8 cellular contexts compared by ENCODE assay signal in the genomic region with DNA sequence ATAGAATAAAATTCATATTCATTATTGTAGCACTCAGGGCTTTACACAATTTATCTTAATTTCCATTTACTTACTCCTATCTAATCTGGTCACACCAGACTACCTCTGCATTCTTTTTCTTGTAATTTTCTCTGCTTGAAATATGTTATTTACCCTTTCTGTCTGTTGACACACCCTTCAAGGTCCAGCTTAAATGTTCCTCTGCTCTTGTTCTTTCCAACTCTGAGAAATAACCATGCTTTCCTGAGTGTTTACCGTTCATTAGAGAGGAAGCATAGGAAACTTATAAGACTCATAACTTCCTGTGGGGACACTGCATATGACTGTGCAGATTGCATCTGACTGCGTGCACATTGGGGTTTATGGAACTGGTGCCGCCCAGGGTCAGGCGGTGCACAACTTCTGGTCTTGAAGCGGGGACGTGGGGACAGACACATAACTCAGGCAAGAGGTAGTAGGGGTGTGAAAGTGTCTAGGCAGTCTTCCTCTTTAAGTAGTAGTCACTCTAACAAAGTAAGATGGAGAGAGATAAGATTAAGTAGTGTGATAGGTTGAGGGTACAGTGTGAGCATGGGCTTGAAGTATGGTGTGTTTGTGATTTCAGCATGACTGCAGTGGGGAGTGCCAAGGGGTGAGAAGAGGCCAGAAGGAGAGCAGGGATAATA. TPM values are rescaled to one million over a fixed set of nuclear protein-coding genes. Genes with fewer than 3 reads are reported as not detected.
A peak's percentile ranks its signal among the peaks of the same experiment; 100 is the strongest.
DNase-seq lines count a peak whose midpoint lies in the region; ATAC-seq and TF ChIP-seq lines count a peak whose summit lies in the region.

No MANE protein-coding gene starts in this region.

- peak overlapping the region in 2 of 4 donors; percentile 16 to 55 for H3K27ac ChIP-seq in esophagus squamous epithelium

- intact Hi-C loops in esophagus squamous epithelium (cut with DNase I), result loop anchor here (10.0 kb wide), 1 partner anchor 55 kb away; a partner anchor contains a TSS

- H3K4me3 ChIP-seq in esophagus squamous epithelium, result no peak overlapping the region

- peak; percentile 48 for ATAC-seq in HG03159 (IDR thresholded peaks at IDR 0.05; ENCODE audit: unreplicated experiment)
- ATAC-seq in GM21447 (IDR thresholded peaks at IDR 0.05; ENCODE audit: unreplicated experiment), result no peak

- no peaks in the 10 kb centered on the region for H3K27me3 ChIP-seq in esophagus squamous epithelium

- H3K9me3 ChIP-seq in esophagus squamous epithelium, result no peaks in the 10 kb centered on the region

- TF ChIP-seq POLR2A in esophagus squamous epithelium (IDR thresholded peaks at IDR 0.05), result peak in 1 of 4 donors; percentile 13

- 43 to 49% methylated on average over 6 of the region's 6 CpGs for WGBS in esophagus squamous epithelium, 2 donors

- H3K36me3 ChIP-seq in esophagus squamous epithelium, result no peaks in the 10 kb centered on the region

- TF ChIP-seq CTCF in esophagus squamous epithelium (IDR thresholded peaks at IDR 0.05), result no peak

- peak; percentile 86 for DNase-seq in activated CD4-positive, alpha-beta T cell treated with anti-CD3 and anti-CD28 coated beads for 48 hours
- peak; percentile 16 for DNase-seq in esophagus squamous epithelium (lab: John Stamatoyannopoulos, UW)
- peak; percentile 75 for DNase-seq in stimulated activated CD4-positive, alpha-beta T cell treated with anti-CD3 and anti-CD28 coated beads, Interleukin-4, amount 100 ng/mL, for 24 hours
- DNase-seq in HuH-7 (ENCODE audit: low spot score), result no peak
- no peak for DNase-seq in NCI-H524 (lab: John Stamatoyannopoulos, UW)
- DNase-seq in DMS53 treated with DMSO at 0.1 percent for 48 hours (lab: John Stamatoyannopoulos, UW; ENCODE audit: unreplicated experiment), result no peak

- peaks cover 0 to 6% (median 0%) of the 10 kb centered on the region in 3 donors for H3K4me1 ChIP-seq in esophagus squamous epithelium

RNA-seq across cellular contexts. Expression of a gene that starts 42.6 kb away (rescaled TPM):
- 10 to 100 TPM in 1 of 4 donors, 1 to 10 TPM in 3; 5.9 to 11.8 (median 7.7) TPM for total RNA-seq in esophagus squamous epithelium

RNA-seq across cellular contexts. Expression of a gene that starts 54.0 kb away (rescaled TPM):
- total RNA-seq in esophagus squamous epithelium, result 1 to 10 TPM; 3.8 to 9.9 (median 4.4) TPM

Comparison
In these comparisons a context has a peak if more than half of its experiments do, and no peak if none do; other contexts are left out.
1. DNase-seq: peak in activated CD4-positive, alpha-beta T cell treated with anti-CD3 and anti-CD28 coated beads for 48 hours (single experiment), esophagus squamous epithelium (single experiment) and stimulated activated CD4-positive, alpha-beta T cell treated with anti-CD3 and anti-CD28 coated beads, Interleukin-4, amount 100 ng/mL, for 24 hours (single experiment); none in HuH-7 (single experiment), NCI-H524 (0 of 2) and DMS53 treated with DMSO at 0.1 percent for 48 hours (single experiment).